16 cellular contexts compared by ENCODE assay signal in genomic region chr5:171580506-171581265, GRCh38.
DNase-seq lines count a peak whose midpoint lies in the region; ATAC-seq, FAIRE-seq and TF ChIP-seq lines count a peak whose summit lies in the region.
"Had no signal": no experiment of that assay in that cellular context is flagged by ENCODE, and none has a peak within 500 bp of the region (broad histone marks: within the 10 kb centered on the region; RNA-seq: fewer than 3 reads in every experiment).

No MANE protein-coding gene starts in this region.

- peaks cover 3% of the 10 kb centered on the region for H3K9me3 Mint-ChIP-seq in astrocyte (ENCODE audit: unreplicated experiment)

- H3K4me3 Mint-ChIP-seq in astrocyte (ENCODE audit: unreplicated experiment) = no peak overlapping the region
- H3K4me3 Mint-ChIP-seq: activated naive CD4-positive, alpha-beta T cell treated with anti-CD3 and anti-CD28 coated beads for 36 hours; neural crest cell had no signal

- H3K4me2 ChIP-seq in astrocyte (ENCODE audit: low read length) = no peak overlapping the region
- H3K4me2 ChIP-seq: A549 had no signal

- peak; percentile 20 for DNase-seq in NCI-H748 (lab: John Stamatoyannopoulos, UW; ENCODE audit: unreplicated experiment)
- no peak for DNase-seq in NCI-H748 treated with DMSO at 0.1 percent for 48 hours (lab: John Stamatoyannopoulos, UW)
- peak; percentile 37 for DNase-seq in astrocyte (ENCODE audit: low read depth)
- no peak for DNase-seq in heart left ventricle
- peak; percentile 54 for DNase-seq in stromal cell of bone marrow (ENCODE audit: low read depth)
- DNase-seq in gastrocnemius medialis = no peak
- no peak for DNase-seq in NCI-H2171 (lab: John Stamatoyannopoulos, UW)
- DNase-seq: activated naive CD4-positive, alpha-beta T cell treated with anti-CD3 and anti-CD28 coated beads for 36 hours; colonic mucosa; DMS153; kidney glomerular epithelial cell; upper lobe of right lung had no signal

- H3K9me3 ChIP-seq in astrocyte (ENCODE audit: insufficient read depth, low read depth, low read length) (no peaks in the 10 kb centered on the region), heart left ventricle (peaks cover 0 to 4% (median 0%) of the 10 kb centered on the region in 12 donors), gastrocnemius medialis (no peaks in the 10 kb centered on the region)
- H3K9me3 ChIP-seq: colonic mucosa, upper lobe of right lung had no signal

- no peaks in the 10 kb centered on the region for H3K79me2 ChIP-seq in astrocyte (ENCODE audit: insufficient read depth, low read length)

- TF ChIP-seq CTCF in astrocyte (IDR thresholded peaks at IDR 0.05; ENCODE audit: insufficient read depth, low read depth, low read length) = no peak
- TF ChIP-seq CTCF in heart left ventricle (IDR thresholded peaks at IDR 0.05) = no peak
- no peak for TF ChIP-seq CTCF in gastrocnemius medialis (IDR thresholded peaks at IDR 0.05 in 4 of 5, conservative IDR thresholded peaks at IDR 0.05 in 1 of 5)

- WGBS in heart left ventricle, 4 donors = 34 to 43% (median 39%) methylated on average over 9 of the region's 9 CpGs

- H3K4me3 ChIP-seq in astrocyte (ENCODE audit: insufficient read depth, low read depth, low read length) (no peak overlapping the region), heart left ventricle (no peak overlapping the region), gastrocnemius medialis (no peak overlapping the region)
- H3K4me3 ChIP-seq: A549, colonic mucosa, gastroesophageal sphincter, upper lobe of right lung had no signal

- H3K27me3 ChIP-seq in astrocyte (ENCODE audit: insufficient read depth, low read length) (peaks cover 9% of the 10 kb centered on the region), heart left ventricle (no peaks in the 10 kb centered on the region), gastrocnemius medialis (no peaks in the 10 kb centered on the region)
- H3K27me3 ChIP-seq: colonic mucosa, upper lobe of right lung had no signal

- in situ Hi-C loops in gastrocnemius medialis (cut with MboI; ENCODE audit: low sequenced_read_pairs in 4 of 4) = no loop called here

- H3K27ac ChIP-seq in astrocyte (ENCODE audit: low read depth, low read length) (no peak overlapping the region), heart left ventricle (peak overlapping the region in 11 of 12 donors; percentile 31 to 83 (median 55)), gastrocnemius medialis (no peak overlapping the region)
- H3K27ac ChIP-seq: A549, colonic mucosa, upper lobe of right lung had no signal

- intact Hi-C loops in heart left ventricle (cut with DNase I) (no loop called here), gastrocnemius medialis (cut with DNase I; ENCODE audit: low total_unique reads) (no loop called here)

- peaks cover 29% of the 10 kb centered on the region for H3K27me3 Mint-ChIP-seq in astrocyte (ENCODE audit: low read depth, unreplicated experiment)

- no peak overlapping the region for H2AFZ ChIP-seq in astrocyte (ENCODE audit: low read depth, low read length)

- ATAC-seq in heart left ventricle = peak; percentile 37 to 61 (median 50)
- no peak for ATAC-seq in gastrocnemius medialis
- no peak for ATAC-seq in HG03354 (IDR thresholded peaks at IDR 0.05; ENCODE audit: poor library complexity, severe bottlenecking, unreplicated experiment)
- ATAC-seq: gastroesophageal sphincter, upper lobe of right lung had no signal

- H3K36me3 Mint-ChIP-seq in astrocyte (ENCODE audit: low read depth, unreplicated experiment) = peaks cover 2% of the 10 kb centered on the region

- peaks cover 16% of the 10 kb centered on the region for H3K4me1 Mint-ChIP-seq in astrocyte (ENCODE audit: low read depth, unreplicated experiment)

- no peak overlapping the region for H3K9ac ChIP-seq in astrocyte (ENCODE audit: low read length)

- FAIRE-seq in astrocyte (lab: Jason Lieb, UNC) = no peak
- FAIRE-seq: A549 had no signal

- TF ChIP-seq POLR2A in heart left ventricle (IDR thresholded peaks at IDR 0.05) (no peak), gastrocnemius medialis (IDR thresholded peaks at IDR 0.05) (no peak)

- peak overlapping the region; percentile 90 for H3K27ac Mint-ChIP-seq in astrocyte (ENCODE audit: unreplicated experiment)
- H3K27ac Mint-ChIP-seq: activated naive CD4-positive, alpha-beta T cell treated with anti-CD3 and anti-CD28 coated beads for 36 hours had no signal

- peaks cover 5% of the 10 kb centered on the region for H3K4me1 ChIP-seq in astrocyte (ENCODE audit: insufficient read depth, low read length)
- peaks cover 0 to 44% (median 25%) of the 10 kb centered on the region in 12 donors for H3K4me1 ChIP-seq in heart left ventricle
- H3K4me1 ChIP-seq in gastrocnemius medialis = no peaks in the 10 kb centered on the region
- H3K4me1 ChIP-seq: A549, colonic mucosa had no signal

- no peaks in the 10 kb centered on the region for H4K20me1 ChIP-seq in astrocyte (ENCODE audit: insufficient read depth, low read length)

- H3K36me3 ChIP-seq in astrocyte (ENCODE audit: insufficient read depth, low read length) (no peaks in the 10 kb centered on the region), heart left ventricle (no peaks in the 10 kb centered on the region), gastrocnemius medialis (no peaks in the 10 kb centered on the region)
- H3K36me3 ChIP-seq: colonic mucosa, gastroesophageal sphincter, upper lobe of right lung had no signal

Comparison
In these comparisons a context has a peak if more than half of its experiments do, and no peak if none do; other contexts are left out.
1. DNase-seq: peak in NCI-H748 (single experiment), astrocyte (single experiment) and stromal cell of bone marrow (single experiment); none in NCI-H748 treated with DMSO at 0.1 percent for 48 hours (single experiment), heart left ventricle (0 of 5), gastrocnemius medialis (0 of 2) and NCI-H2171 (single experiment).
2. H3K27ac ChIP-seq: peak in heart left ventricle (11 of 12); none in astrocyte (single experiment) and gastrocnemius medialis (0 of 4).
3. ATAC-seq: peak in heart left ventricle (4 of 4); none in gastrocnemius medialis (0 of 2) and HG03354 (single experiment).